In genomic region chr13:102401755-102402154, GRCh38 we compare ENCODE assay signal across 9 cellular contexts. TPM values are rescaled to one million over a fixed set of nuclear protein-coding genes. Genes with fewer than 3 reads are reported as not detected.
DNase-seq lines count a peak whose midpoint lies in the region; ATAC-seq and TF ChIP-seq lines count a peak whose summit lies in the region.
"Had no signal": no experiment of that assay in that cellular context is flagged by ENCODE, and none has a peak within 500 bp of the region (broad histone marks: within the 10 kb centered on the region; RNA-seq: fewer than 3 reads in every experiment).

Gene FGF14 (minus strand): TSS chr13:102402048.

- intact Hi-C loops in esophagus squamous epithelium (cut with DNase I), result no loop called here

- H3K4me2 ChIP-seq in SK-N-SH, result peak within 1 kb of the TSS; percentile 97

- no peaks in the 10 kb centered on the region for H3K9me2 ChIP-seq in SK-N-SH

- no peaks in the 10 kb centered on the region for H4K20me1 ChIP-seq in SK-N-SH (ENCODE audit: insufficient read depth)

- H3K4me3 ChIP-seq in BJ (ENCODE audit: low read depth, low read length) (peak within 1 kb of the TSS; percentile 9; the same call in 1 of the 2 replicates), SK-N-SH (ENCODE audit: low read depth in 2 of 2, low read length in 1 of 2) (peak within 1 kb of the TSS; percentile 67 to 83), esophagus squamous epithelium (peak within 1 kb of the TSS; percentile 52 to 80 (median 60))

- H3K27ac ChIP-seq in SK-N-SH (ENCODE audit: low read depth in 2 of 2, low read length in 1 of 2) (peak within 1 kb of the TSS in 1 of 2 experiments; percentile 96; a peak in 2 of 4 replicates), esophagus squamous epithelium (peak within 1 kb of the TSS in 3 of 4 donors; percentile 65 to 80 (median 79))

- POLR2A ChIA-PET in BJ (lab: Charles Lee), result no interaction called here
- POLR2A ChIA-PET in SK-N-SH (lab: Yijun Ruan, JAX), result interaction anchor here (0.6 to 2.8 kb wide), 3 partner anchors 154 to 206 kb away, joined by 3 to 19 read pairs (median 16); no protein-coding TSS in a partner anchor

- no peak for TF ChIP-seq POLR2A in esophagus squamous epithelium (IDR thresholded peaks at IDR 0.05)

- no peaks in the 10 kb centered on the region for H3K9me3 ChIP-seq in SK-N-SH
- H3K9me3 ChIP-seq in esophagus squamous epithelium, result no peaks in the 10 kb centered on the region

- DNase-seq in BJ (ENCODE audit: low read depth) (no peak), SK-N-SH (peak; percentile 31), esophagus squamous epithelium (lab: John Stamatoyannopoulos, UW) (no peak), occipital lobe (lab: John Stamatoyannopoulos, UW) (no peak), inferior parietal cortex (ENCODE audit: extremely low spot score) (no peak)
- DNase-seq: NCI-H446 had no signal

- peak within 1 kb of the TSS; percentile 28; the same call in 1 of the 2 replicates for H3K9ac ChIP-seq in SK-N-SH

- ATAC-seq in GM19035 (IDR thresholded peaks at IDR 0.05; ENCODE audit: unreplicated experiment) (no peak), GM21825 (IDR thresholded peaks at IDR 0.05; ENCODE audit: unreplicated experiment) (no peak), HG03354 (IDR thresholded peaks at IDR 0.05; ENCODE audit: poor library complexity, severe bottlenecking, unreplicated experiment) (no peak)

- TF ChIP-seq RAD21 in SK-N-SH (IDR thresholded peaks at IDR 0.05; ENCODE audit: low read length), result no peak

- H3K4me1 ChIP-seq in SK-N-SH (ENCODE audit: control insufficient read depth in 1 of 2, insufficient read depth in 2 of 2, low read depth in 1 of 2, low read length in 1 of 2), result peaks cover 0 to 6% of the 10 kb centered on the region in 2 experiments; a peak in 2 of 4 replicates
- H3K4me1 ChIP-seq in esophagus squamous epithelium, result peaks cover 15 to 35% (median 26%) of the 10 kb centered on the region in 3 donors

- 4% methylated on average over 5 of the region's 5 CpGs for WGBS in SK-N-SH (ENCODE audit: low lambda C conversion rate)
- whole genome bisulfite sequencing in esophagus squamous epithelium, 2 donors, result 4 to 6% methylated on average over 5 of the region's 5 CpGs

- H3K27me3 ChIP-seq in BJ (ENCODE audit: control insufficient read depth, insufficient read depth, low read length), result peaks cover 16% of the 10 kb centered on the region
- no peaks in the 10 kb centered on the region for H3K27me3 ChIP-seq in SK-N-SH (ENCODE audit: insufficient read depth)
- peaks cover 0 to 30% (median 0%) of the 10 kb centered on the region in 4 donors for H3K27me3 ChIP-seq in esophagus squamous epithelium

- H3F3A ChIP-seq in SK-N-SH (replicated peaks; ENCODE audit: insufficient read depth), result peaks cover 5% of the 10 kb centered on the region

- no peaks in the 10 kb centered on the region for H3K79me2 ChIP-seq in SK-N-SH (ENCODE audit: insufficient read depth)

- no peak for TF ChIP-seq EP300 in SK-N-SH (IDR thresholded peaks at IDR 0.05; ENCODE audit: borderline replicate concordance in 1 of 2, low read depth in 1 of 2, low read length in 1 of 2)

- TF ChIP-seq CTCF in BJ (IDR thresholded peaks at IDR 0.05; ENCODE audit: insufficient read depth, low read depth, low read length) (no peak), SK-N-SH (IDR thresholded peaks at IDR 0.05) (no peak), esophagus squamous epithelium (IDR thresholded peaks at IDR 0.05) (no peak)

- H2AFZ ChIP-seq in SK-N-SH (ENCODE audit: low read depth), result peak within 1 kb of the TSS; percentile 92

- CTCF ChIA-PET in BJ (lab: Yijun Ruan, JAX) (no interaction called here), SK-N-SH (lab: Yijun Ruan, JAX) (interaction anchor here (0.6 to 6.0 kb wide), 10 partner anchors 12 to 459 kb away, joined by 3 to 67 read pairs (median 4); no protein-coding TSS in a partner anchor)

- H3K36me3 ChIP-seq in BJ (ENCODE audit: control insufficient read depth, insufficient read depth, low read length) (no peaks in the 10 kb centered on the region), SK-N-SH (replicated peaks in 1 of 2; ENCODE audit: control insufficient read depth in 1 of 2, insufficient read depth in 2 of 2, low read length in 1 of 2) (no peaks in the 10 kb centered on the region), esophagus squamous epithelium (no peaks in the 10 kb centered on the region)

TF ChIP-seq in SK-N-SH, 30 proteins besides CTCF, POLR2A, EP300 and RAD21:
- TF ChIP-seq POLR2AphosphoS5 (IDR thresholded peaks at IDR 0.05; ENCODE audit: low read depth, low read length) (no peak), FOSL2 (IDR thresholded peaks at IDR 0.05; ENCODE audit: borderline replicate concordance, low read depth) (no peak), USF1 (IDR thresholded peaks at IDR 0.05; ENCODE audit: borderline replicate concordance, low read depth) (no peak)
TF ChIP-seq in SK-N-SH: peak in this region for 0.

RNA-seq across cellular contexts. Expression of gene FGF14, which starts in this region (rescaled TPM):
- polyA plus RNA-seq in BJ (2011; rRNA removed) (0.01 TPM in 2 replicates), SK-N-SH (2012; rRNA removed) (0.20 and 0.36 TPM in 2 replicates)
- not detected in 2 replicates for polyA minus RNA-seq in BJ (2011; rRNA and poly(A)+ RNA removed)
- polyA plus RNA-seq in SK-N-SH (2012; cell fraction: cytosol; rRNA removed), result 0.85 and 1.6 TPM in 2 replicates
- 0.62 and 0.75 TPM in 2 replicates for polyA plus RNA-seq in SK-N-SH (2012; cell fraction: nucleus; rRNA removed)
- total RNA-seq in esophagus squamous epithelium (1 to 10 TPM in 2 of 4 donors, under 1 TPM in 2; 0.11 to 4.2 (median 1.0) TPM), occipital lobe (69.1 TPM)

Comparison
In these comparisons a context has a peak if more than half of its experiments do, and no peak if none do; other contexts are left out.
1. RNA of gene FGF14 (total RNA-seq): 69.1 TPM in occipital lobe (single experiment); 0.11 to 4.2 TPM in esophagus squamous epithelium; every median in the first group is over 10 times any median in the second.
2. H3K4me3 ChIP-seq: peak in every context shown above with its lines; median percentile 75 in SK-N-SH; 60 in esophagus squamous epithelium; 9 in BJ.